Comparison of ENCODE assay signal across 26 cellular contexts in the genomic region with DNA sequence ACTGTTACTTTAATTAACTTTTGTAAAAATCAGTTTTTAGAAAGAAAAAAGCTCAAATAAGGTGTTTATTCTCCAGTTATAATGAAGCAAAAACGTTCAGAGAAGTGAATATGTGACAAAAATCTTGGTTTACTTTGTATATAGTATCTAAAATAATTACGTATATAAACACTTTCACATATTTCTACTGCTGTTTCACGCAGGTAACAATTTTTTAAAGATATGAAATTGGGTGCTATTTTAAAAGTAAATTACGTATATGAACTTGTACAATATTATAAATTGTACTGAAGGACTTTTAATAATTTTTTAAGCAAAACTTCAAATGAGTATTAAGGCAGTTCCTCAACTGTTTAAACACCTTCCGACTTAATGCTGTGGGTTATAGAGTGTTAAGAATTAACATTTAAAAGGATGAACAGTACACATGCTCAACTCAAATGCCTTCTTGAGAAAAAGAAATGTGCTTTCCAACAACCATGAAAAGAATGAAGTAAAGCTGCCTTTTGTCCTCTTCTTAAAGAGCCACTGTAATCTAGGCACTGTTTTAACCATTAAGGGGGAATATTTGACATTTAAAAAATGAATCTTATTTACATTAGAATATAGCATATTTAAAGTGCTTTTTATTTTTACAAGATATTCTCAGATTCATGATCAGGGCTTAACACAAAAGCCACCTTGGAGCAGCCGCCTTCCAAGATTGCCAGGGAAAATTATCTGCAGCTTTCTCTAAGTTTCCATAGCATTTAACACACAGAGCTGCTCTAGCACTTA. TPM values are rescaled to one million over a fixed set of nuclear protein-coding genes. Genes with fewer than 3 reads are reported as not detected.
"Had no signal": no experiment of that assay in that cellular context is flagged by ENCODE, and none has a peak within 500 bp of the region (broad histone marks: within the 10 kb centered on the region; RNA-seq: fewer than 3 reads in every experiment).

No MANE protein-coding gene starts in this region.

- H3K27me3 ChIP-seq: gastroesophageal sphincter, hepatocyte, uterus had no signal

- DNase-seq: activated B cell treated with CpG ODN at 0.5 μM for 24 hours; activated CD4-positive, alpha-beta T cell treated with anti-CD3 and anti-CD28 coated beads, Interleukin-2, amount 50 U/mL, for 1 hour; activated CD8-positive, alpha-beta memory T cell treated with anti-CD3 and anti-CD28 coated beads, Interleukin-2, amount 10 ng/mL, durations not matched to agents 7 days and 5 days; activated CD8-positive, alpha-beta T cell treated with anti-CD3 and anti-CD28 coated beads for 36 hours; activated naive CD4-positive, alpha-beta T cell; activated T-cell treated with anti-CD3 and anti-CD28 coated beads, Interleukin-2, amount 50 U/mL, for 72 hours; effector CD8-positive, alpha-beta T cell; erythroblast; naive thymus-derived CD4-positive, alpha-beta T cell; retina; stimulated activated CD4-positive, alpha-beta T cell treated with anti-CD3 and anti-CD28 coated beads, Interleukin-12 subunit alpha, Interleukin-12 subunit beta, amount 100 ng/mL, for 4 hours; stimulated activated CD4-positive, alpha-beta T cell treated with anti-CD3 and anti-CD28 coated beads, Interleukin-4, amount 100 ng/mL, for 1 hour; stimulated activated naive CD8-positive, alpha-beta T cell treated with anti-CD3 and anti-CD28 coated beads, Interleukin-15, Interleukin-2, amounts not matched to agents 100 U/mL and 50 U/mL, for 24 hours; T-helper 17 cell; trophoblast cell; uterus had no signal

- H3K4me3 Mint-ChIP-seq: activated B cell treated with CpG ODN at 0.5 μM for 24 hours; activated CD8-positive, alpha-beta memory T cell treated with anti-CD3 and anti-CD28 coated beads, Interleukin-2, amount 10 ng/mL, durations not matched to agents 7 days and 5 days; activated CD8-positive, alpha-beta T cell treated with anti-CD3 and anti-CD28 coated beads for 36 hours; activated T-cell treated with anti-CD3 and anti-CD28 coated beads, Interleukin-2, amount 50 U/mL, for 72 hours; central memory CD8-positive, alpha-beta T cell; mesothelial cell of epicardium; naive thymus-derived CD4-positive, alpha-beta T cell; T-helper 17 cell had no signal

- H3K27me3 Mint-ChIP-seq: activated B cell treated with CpG ODN at 0.5 μM for 24 hours; activated CD8-positive, alpha-beta memory T cell treated with anti-CD3 and anti-CD28 coated beads, Interleukin-2, amount 10 ng/mL, durations not matched to agents 7 days and 5 days; activated CD8-positive, alpha-beta T cell treated with anti-CD3 and anti-CD28 coated beads for 36 hours; central memory CD8-positive, alpha-beta T cell; naive thymus-derived CD4-positive, alpha-beta T cell; T-helper 17 cell had no signal

- H3K9me3 Mint-ChIP-seq: activated B cell treated with CpG ODN at 0.5 μM for 24 hours; activated CD8-positive, alpha-beta T cell treated with anti-CD3 and anti-CD28 coated beads for 36 hours; activated naive CD4-positive, alpha-beta T cell treated with anti-CD3 and anti-CD28 coated beads, Interleukin-2, amount 50 U/mL, for 72 hours; activated T-cell treated with anti-CD3 and anti-CD28 coated beads, Interleukin-2, amount 50 U/mL, for 72 hours; central memory CD8-positive, alpha-beta T cell; mesothelial cell of epicardium; naive thymus-derived CD4-positive, alpha-beta T cell had no signal

- H3K9me3 ChIP-seq: gastroesophageal sphincter, prostate gland, thoracic aorta, uterus had no signal

- H3K36me3 ChIP-seq: prostate gland, thoracic aorta, uterus had no signal

- H3K4me1 Mint-ChIP-seq: activated B cell treated with CpG ODN at 0.5 μM for 24 hours; activated CD8-positive, alpha-beta memory T cell treated with anti-CD3 and anti-CD28 coated beads, Interleukin-2, amount 10 ng/mL, durations not matched to agents 7 days and 5 days; central memory CD8-positive, alpha-beta T cell; naive thymus-derived CD4-positive, alpha-beta T cell; T-helper 17 cell had no signal

- H3K4me3 ChIP-seq: gastroesophageal sphincter, hepatocyte, prostate gland, skin epidermis, thoracic aorta, uterus had no signal

- H3K36me3 Mint-ChIP-seq: activated CD8-positive, alpha-beta memory T cell treated with anti-CD3 and anti-CD28 coated beads, Interleukin-2, amount 10 ng/mL, durations not matched to agents 7 days and 5 days; activated naive CD4-positive, alpha-beta T cell treated with anti-CD3 and anti-CD28 coated beads, Interleukin-2, amount 50 U/mL, for 72 hours had no signal

- H3K4me1 ChIP-seq: gastroesophageal sphincter, prostate gland, uterus had no signal

- H3K27ac ChIP-seq: gastroesophageal sphincter, hepatocyte, prostate gland, skin epidermis, thoracic aorta, uterus had no signal

- H3K27ac Mint-ChIP-seq: activated B cell treated with CpG ODN at 0.5 μM for 24 hours; activated CD8-positive, alpha-beta memory T cell treated with anti-CD3 and anti-CD28 coated beads, Interleukin-2, amount 10 ng/mL, durations not matched to agents 7 days and 5 days; activated CD8-positive, alpha-beta T cell treated with anti-CD3 and anti-CD28 coated beads for 36 hours; activated naive CD4-positive, alpha-beta T cell treated with anti-CD3 and anti-CD28 coated beads, Interleukin-2, amount 50 U/mL, for 72 hours; activated T-cell treated with anti-CD3 and anti-CD28 coated beads, Interleukin-2, amount 50 U/mL, for 72 hours; mesothelial cell of epicardium; naive thymus-derived CD4-positive, alpha-beta T cell; T-helper 17 cell had no signal

- FAIRE-seq: bronchial epithelial cell had no signal

RNA-seq across cellular contexts. Expression of a gene that starts 56.5 kb away (rescaled TPM):
- total RNA-seq: activated naive CD4-positive, alpha-beta T cell treated with anti-CD3 and anti-CD28 coated beads, Interleukin-2, amount 50 U/mL, for 72 hours; prostate gland had no signal
- polyA plus RNA-seq: naive thymus-derived CD4-positive, alpha-beta T cell; neural cell had no signal
